In genomic region chr3:89955141-89955540, GRCh38 we compare ENCODE assay signal across 1 cellular context.
A peak's percentile ranks its signal among the peaks of the same experiment; 100 is the strongest.
TF ChIP-seq lines count a peak whose summit lies in the region.

No MANE protein-coding gene starts in this region.

TF ChIP-seq in HepG2, 621 proteins besides CTCF, POLR2A, EP300 and RAD21:
- no peak for TF ChIP-seq CHCHD3 (CRISPR knock-in tag; IDR thresholded peaks at IDR 0.05)
- 0 out of 2 replicates have a peak, but pooled peaks have one; percentile 11 for TF ChIP-seq FOXA3 (CRISPR knock-in tag; IDR thresholded peaks at IDR 0.05)
TF ChIP-seq in HepG2: peak in this region for 1.
